Comparison of ENCODE assay signal across 8 cellular contexts in the genomic region with DNA sequence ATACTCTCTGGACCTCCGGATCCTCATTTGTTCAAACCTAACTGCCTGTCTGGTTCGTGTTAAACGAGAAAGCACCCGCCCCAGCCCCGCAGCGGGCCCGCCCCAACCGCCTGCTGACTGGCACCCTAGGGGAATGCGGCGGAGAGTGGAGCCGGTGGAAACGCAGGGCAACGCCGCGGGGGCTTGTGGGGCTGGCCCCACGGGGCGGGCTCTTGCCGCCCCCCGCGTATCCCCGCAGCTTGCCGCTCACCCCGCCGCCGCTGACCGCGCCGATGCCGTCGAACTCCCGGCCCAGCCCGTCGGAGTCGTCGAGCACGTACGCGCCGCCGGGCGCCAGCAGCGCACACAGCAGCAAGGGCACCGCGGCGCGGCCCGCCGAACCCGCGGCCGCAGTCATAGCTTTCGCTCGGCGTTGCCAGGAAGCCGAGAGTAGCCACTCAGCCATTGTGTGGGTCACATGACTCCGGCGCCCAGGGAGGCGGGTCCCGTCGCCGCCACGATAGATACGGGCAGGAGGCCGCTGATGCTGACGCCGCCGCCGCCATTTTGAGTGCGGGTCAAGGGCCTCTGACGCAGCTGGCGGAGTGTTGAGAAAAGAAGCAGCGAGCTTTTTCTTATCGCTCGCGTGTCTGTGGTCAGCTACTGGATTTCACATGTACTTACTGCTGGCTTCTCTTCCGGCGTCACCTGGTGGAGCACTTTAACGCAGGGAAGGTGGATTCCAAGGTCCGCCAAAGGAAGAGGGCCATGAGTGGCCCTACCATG. TPM values are rescaled to one million over a fixed set of nuclear protein-coding genes. Genes with fewer than 3 reads are reported as not detected.
DNase-seq lines count a peak whose midpoint lies in the region; ATAC-seq and TF ChIP-seq lines count a peak whose summit lies in the region.

GALC (minus strand) TSS at position 463 of the 765 bp plus-strand sequence; CDS start at position 445, 18 bp downstream.

- H3K27ac ChIP-seq in suprapubic skin, result peak within 1 kb of the TSS; percentile 94

- under 1% methylated on average over 17 of the region's 79 CpGs for WGBS in suprapubic skin

- H3K4me1 Mint-ChIP-seq in activated naive CD8-positive, alpha-beta T cell (ENCODE audit: low read depth), result peaks cover 61% of the 10 kb centered on the region

- TF ChIP-seq EP300 in suprapubic skin (IDR thresholded peaks at IDR 0.05), result no peak

- H3K27me3 Mint-ChIP-seq in activated naive CD8-positive, alpha-beta T cell, result no peaks in the 10 kb centered on the region

- peak within 1 kb of the TSS; percentile 88 for H3K4me3 Mint-ChIP-seq in activated naive CD8-positive, alpha-beta T cell

- H3K4me1 ChIP-seq in suprapubic skin, result peaks cover 20% of the 10 kb centered on the region

- peaks cover 2% of the 10 kb centered on the region for H3K36me3 Mint-ChIP-seq in activated naive CD8-positive, alpha-beta T cell

- H3K4me3 ChIP-seq in MG63 (peak within 1 kb of the TSS; percentile 47), suprapubic skin (peak within 1 kb of the TSS; percentile 81)

- H3K27me3 ChIP-seq in MG63, result no peaks in the 10 kb centered on the region
- H3K27me3 ChIP-seq in suprapubic skin, result no peaks in the 10 kb centered on the region

- ATAC-seq in GM21723 (IDR thresholded peaks at IDR 0.05; ENCODE audit: unreplicated experiment) (peak; percentile 91), SK-N-SH treated with all-trans-retinoic acid at 6 μM for 48 hours (peak; percentile 94), omental fat pad (ENCODE audit: low FRiP score) (peak; percentile 90)

- peak in 1 of 2 donors; percentile 71 for TF ChIP-seq POLR2A in suprapubic skin (IDR thresholded peaks at IDR 0.05)

- TF ChIP-seq CTCF in omental fat pad (IDR thresholded peaks at IDR 0.05) (no peak), suprapubic skin (IDR thresholded peaks at IDR 0.05) (no peak)

- H3K9me3 Mint-ChIP-seq in activated naive CD8-positive, alpha-beta T cell (ENCODE audit: low read depth), result no peaks in the 10 kb centered on the region

- DNase-seq in DMS79 (lab: John Stamatoyannopoulos, UW) (peak; percentile 99), MG63 (peak; percentile 77), globus pallidus (ENCODE audit: low spot score) (peak; percentile 92), omental fat pad (ENCODE audit: low spot score) (peak; percentile 89), suprapubic skin (ENCODE audit: low spot score in 2 of 2) (peak; percentile 96 to 97)

- no peaks in the 10 kb centered on the region for H3K36me3 ChIP-seq in MG63
- no peaks in the 10 kb centered on the region for H3K36me3 ChIP-seq in suprapubic skin

- H3K27ac Mint-ChIP-seq in activated naive CD8-positive, alpha-beta T cell, result peak within 1 kb of the TSS; percentile 98

- H3K9me3 ChIP-seq in MG63, result no peaks in the 10 kb centered on the region
- H3K9me3 ChIP-seq in suprapubic skin, result no peaks in the 10 kb centered on the region

TF ChIP-seq in SK-N-SH treated with all-trans-retinoic acid at 6 μM for 48 hours, 23 proteins besides CTCF, POLR2A, EP300 and RAD21:
- TF ChIP-seq PPARA (CRISPR knock-in tag; IDR thresholded peaks at IDR 0.05; ENCODE audit: borderline replicate concordance) (no peak), CSDC2 (CRISPR knock-in tag; IDR thresholded peaks at IDR 0.05) (no peak), OSR1 (CRISPR knock-in tag; IDR thresholded peaks at IDR 0.05) (no peak), BACH2 (CRISPR knock-in tag; IDR thresholded peaks at IDR 0.05; ENCODE audit: borderline replicate concordance) (no peak), ZFP3 (CRISPR knock-in tag; IDR thresholded peaks at IDR 0.05) (0 out of 2 replicates have a peak, but pooled peaks have one; percentile 46), ZNF70 (CRISPR knock-in tag; IDR thresholded peaks at IDR 0.05) (0 out of 2 replicates have a peak, but pooled peaks have one; percentile 35), SNAI2 (CRISPR knock-in tag; IDR thresholded peaks at IDR 0.05) (peak; percentile 29; the same call in 1 of the 2 replicates), ZFP30 (CRISPR knock-in tag; IDR thresholded peaks at IDR 0.05) (no peak), TCF4 (CRISPR knock-in tag; IDR thresholded peaks at IDR 0.05; ENCODE audit: borderline replicate concordance) (no peak), ZNF565 (CRISPR knock-in tag; conservative IDR thresholded peaks at IDR 0.05; ENCODE audit: low read depth) (no peak)
- TF ChIP-seq, protein P1, sequence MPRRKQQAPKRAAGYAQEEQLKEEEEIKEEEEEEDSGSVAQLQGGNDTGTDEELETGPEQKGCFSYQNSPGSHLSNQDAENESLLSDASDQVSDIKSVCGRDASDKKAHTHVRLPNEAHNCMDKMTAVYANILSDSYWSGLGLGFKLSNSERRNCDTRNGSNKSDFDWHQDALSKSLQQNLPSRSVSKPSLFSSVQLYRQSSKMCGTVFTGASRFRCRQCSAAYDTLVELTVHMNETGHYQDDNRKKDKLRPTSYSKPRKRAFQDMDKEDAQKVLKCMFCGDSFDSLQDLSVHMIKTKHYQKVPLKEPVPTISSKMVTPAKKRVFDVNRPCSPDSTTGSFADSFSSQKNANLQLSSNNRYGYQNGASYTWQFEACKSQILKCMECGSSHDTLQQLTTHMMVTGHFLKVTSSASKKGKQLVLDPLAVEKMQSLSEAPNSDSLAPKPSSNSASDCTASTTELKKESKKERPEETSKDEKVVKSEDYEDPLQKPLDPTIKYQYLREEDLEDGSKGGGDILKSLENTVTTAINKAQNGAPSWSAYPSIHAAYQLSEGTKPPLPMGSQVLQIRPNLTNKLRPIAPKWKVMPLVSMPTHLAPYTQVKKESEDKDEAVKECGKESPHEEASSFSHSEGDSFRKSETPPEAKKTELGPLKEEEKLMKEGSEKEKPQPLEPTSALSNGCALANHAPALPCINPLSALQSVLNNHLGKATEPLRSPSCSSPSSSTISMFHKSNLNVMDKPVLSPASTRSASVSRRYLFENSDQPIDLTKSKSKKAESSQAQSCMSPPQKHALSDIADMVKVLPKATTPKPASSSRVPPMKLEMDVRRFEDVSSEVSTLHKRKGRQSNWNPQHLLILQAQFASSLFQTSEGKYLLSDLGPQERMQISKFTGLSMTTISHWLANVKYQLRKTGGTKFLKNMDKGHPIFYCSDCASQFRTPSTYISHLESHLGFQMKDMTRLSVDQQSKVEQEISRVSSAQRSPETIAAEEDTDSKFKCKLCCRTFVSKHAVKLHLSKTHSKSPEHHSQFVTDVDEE (CRISPR knock-in tag; IDR thresholded peaks at IDR 0.05), result 0 out of 2 replicates have a peak, but pooled peaks have one; percentile 9
TF ChIP-seq in SK-N-SH treated with all-trans-retinoic acid at 6 μM for 48 hours: peak in this region for 4.

RNA-seq across cellular contexts. Expression of gene GALC, which starts in this region (rescaled TPM):
- total RNA-seq in MG63 (2014; rRNA removed; shearing (Covaris generic); ENCODE audit: low replicate concordance), result 0.82 and 1.9 TPM in 2 replicates
- total RNA-seq in omental fat pad, result 10 to 100 TPM; 30.6 to 41.2 (median 34.1) TPM
- 10 to 100 TPM; 15.0 to 19.5 (median 17.4) TPM for total RNA-seq in suprapubic skin

Comparison
In these comparisons a context has a peak if more than half of its experiments do, and no peak if none do; other contexts are left out.
1. Peak in every context shown above with its lines: DNase-seq, ATAC-seq, H3K4me3 ChIP-seq and H3K27ac ChIP-seq.